In the genomic region with DNA sequence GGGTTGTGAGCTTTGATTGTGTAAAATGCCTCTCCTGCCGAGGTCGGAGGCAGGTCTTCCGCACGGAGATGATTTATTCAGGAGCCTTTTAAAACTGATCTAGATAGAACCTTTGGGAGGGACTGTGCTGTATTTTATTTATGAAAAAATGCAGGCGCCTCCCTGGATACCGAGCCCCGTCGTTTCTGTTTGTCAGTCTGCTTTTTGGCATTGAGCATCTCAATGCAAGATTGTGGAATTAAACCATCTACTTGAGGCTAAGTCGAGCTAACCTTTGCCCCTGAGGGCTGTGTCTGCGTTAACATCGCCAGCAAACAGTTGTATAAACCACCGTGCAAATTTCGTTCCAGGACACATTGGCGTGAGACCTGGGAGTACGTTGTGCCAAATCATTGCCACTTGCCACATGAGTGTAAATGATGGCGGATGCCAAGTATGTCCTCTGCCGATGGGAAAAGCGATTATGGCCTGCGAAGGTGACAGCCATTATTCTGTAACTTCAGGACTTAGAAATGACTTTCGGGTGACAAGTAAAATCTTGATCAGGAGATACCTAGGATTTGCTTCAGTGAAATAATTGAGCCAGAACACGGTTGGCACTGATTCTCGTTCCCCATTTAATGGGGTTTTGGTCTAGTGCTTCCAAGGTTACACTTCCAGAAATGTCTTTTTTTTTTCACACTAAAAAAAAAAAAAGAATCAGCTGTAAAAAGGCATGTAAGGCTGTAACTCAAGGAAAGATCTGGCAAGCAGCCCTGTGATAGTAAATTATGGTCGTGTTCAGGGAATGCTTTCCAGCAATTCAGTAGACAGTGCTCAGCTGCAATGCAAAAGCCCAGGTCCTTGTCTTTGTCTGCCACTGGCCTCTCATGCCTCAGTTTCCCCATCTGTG, we compare ENCODE assay signal across 8 cellular contexts. TPM values are rescaled to one million over a fixed set of nuclear protein-coding genes. Genes with fewer than 3 reads are reported as not detected.
DNase-seq lines count a peak whose midpoint lies in the region; ATAC-seq and TF ChIP-seq lines count a peak whose summit lies in the region.

No MANE protein-coding gene starts in this region.

- no peak for TF ChIP-seq RAD21 in Ishikawa (IDR thresholded peaks at IDR 0.05; ENCODE audit: low read depth)

- peaks cover 43% of the 10 kb centered on the region for H3K4me1 ChIP-seq in A673 (ENCODE audit: insufficient read depth, low read length, poor library complexity, severe bottlenecking)
- H3K4me1 ChIP-seq in mucosa of rectum (ENCODE audit: control insufficient read depth in 2 of 2, insufficient read depth in 2 of 2, low read length in 2 of 2): peaks cover 10 to 22% of the 10 kb centered on the region in 2 donors

- H3K27ac ChIP-seq in A673 (ENCODE audit: low read depth, low read length, poor library complexity, severe bottlenecking) (peak overlapping the region; percentile 77), mucosa of rectum (ENCODE audit: low read depth in 2 of 2, low read length in 2 of 2) (peak overlapping the region; percentile 31 to 46)

- H3K9me3 ChIP-seq in A673 (ENCODE audit: low read depth, low read length, poor library complexity, severe bottlenecking) (no peaks in the 10 kb centered on the region), mucosa of rectum (ENCODE audit: control insufficient read depth in 2 of 2, low read length in 2 of 2) (no peaks in the 10 kb centered on the region)

- CTCF ChIA-PET in A673 (lab: Charles Lee) (no interaction called here), GM10248 (lab: Yijun Ruan, JAX) (interaction anchor here (0.9 kb wide), 1 partner anchor 77 kb away, joined by 3 read pairs; no protein-coding TSS in a partner anchor)

- peak overlapping the region; percentile 18 to 39 for H3K9ac ChIP-seq in mucosa of rectum (ENCODE audit: low read depth in 1 of 2, low read length in 2 of 2)

- H3K9me3 Mint-ChIP-seq in central memory CD8-positive, alpha-beta T cell: no peaks in the 10 kb centered on the region

- peak overlapping the region; percentile 92 for H3K4me3 Mint-ChIP-seq in central memory CD8-positive, alpha-beta T cell

- TF ChIP-seq CTCF in A673 (conservative IDR thresholded peaks at IDR 0.05; ENCODE audit: low read depth, low read length): no peak
- TF ChIP-seq CTCF in GM10248 (IDR thresholded peaks at IDR 0.05; ENCODE audit: control extremely low read depth, extremely low read depth, low read depth, missing control alignments): no peak

- no peak for ATAC-seq in central memory CD8-positive, alpha-beta T cell (replicated peaks; ENCODE audit: extremely low read depth, poor library complexity, severe bottlenecking)

- H3K27me3 ChIP-seq in A673 (replicated peaks; ENCODE audit: insufficient read depth, low read depth, low read length, poor library complexity) (no peaks in the 10 kb centered on the region), mucosa of rectum (ENCODE audit: control insufficient read depth in 2 of 2, insufficient read depth in 2 of 2, low read length in 2 of 2) (no peaks in the 10 kb centered on the region)

- no peak for TF ChIP-seq EP300 in Ishikawa (IDR thresholded peaks at IDR 0.05; ENCODE audit: borderline replicate concordance)

- peaks cover 18% of the 10 kb centered on the region for H3K36me3 Mint-ChIP-seq in central memory CD8-positive, alpha-beta T cell (ENCODE audit: insufficient read depth)

- peaks cover 9% of the 10 kb centered on the region for H3K4me1 Mint-ChIP-seq in central memory CD8-positive, alpha-beta T cell

- peak; percentile 30 for DNase-seq in A673 (ENCODE audit: low spot score)
- DNase-seq in central memory CD8-positive, alpha-beta T cell (ENCODE audit: low spot score in 2 of 2): no peak
- no peak for DNase-seq in GM10248 (ENCODE audit: extremely low spot score)
- DNase-seq in RKO (ENCODE audit: low spot score): no peak
- DNase-seq in T1000 (lab: John Stamatoyannopoulos, UW): no peak
- DNase-seq in activated CD4-positive, alpha-beta T cell treated with anti-CD3 and anti-CD28 coated beads for 4 hours: no peak

- POLR2A ChIA-PET in A673 (lab: Charles Lee; ENCODE audit: low non-redundant PET) (no interaction called here), GM10248 (lab: Yijun Ruan, JAX) (interaction anchor here (0.6 to 0.7 kb wide), 2 partner anchors 47 to 225 kb away, joined by 7 to 8 read pairs; no protein-coding TSS in a partner anchor)

- H3K36me3 ChIP-seq in A673 (ENCODE audit: insufficient read depth, low read length, poor library complexity, severe bottlenecking): peaks cover 18% of the 10 kb centered on the region
- H3K36me3 ChIP-seq in mucosa of rectum (ENCODE audit: control insufficient read depth in 2 of 2, insufficient read depth in 2 of 2, low read length in 2 of 2): peaks cover 23 to 24% of the 10 kb centered on the region in 2 donors

- H3K4me3 ChIP-seq in A673 (ENCODE audit: low read depth, low read length, poor library complexity, severe bottlenecking) (peak overlapping the region; percentile 80), mucosa of rectum (ENCODE audit: low read length in 2 of 2) (peak overlapping the region; percentile 76 to 92)

- intact Hi-C loops in A673 (cut with micrococcal nuclease; ENCODE audit: unreplicated experiment): loop anchor here (2.0 kb wide), 1 partner anchor 27 kb away; the partner anchor contains the start of gene NDUFS7

- H3K27ac Mint-ChIP-seq in central memory CD8-positive, alpha-beta T cell (ENCODE audit: low read depth): peak overlapping the region; percentile 79

- H3K27me3 Mint-ChIP-seq in central memory CD8-positive, alpha-beta T cell: no peaks in the 10 kb centered on the region

- no TSS peak for BruUV-seq in A673 (replicated peaks; lab: Mats Ljungman, UMichigan)

TF ChIP-seq in Ishikawa, 13 proteins besides CTCF, POLR2A, EP300 and RAD21:
- TF ChIP-seq YY1 (IDR thresholded peaks at IDR 0.05; ENCODE audit: low read depth) (peak; percentile 41; the same call in 1 of the 2 replicates), NFIC (IDR thresholded peaks at IDR 0.05) (peak; percentile 80), TEAD4 (IDR thresholded peaks at IDR 0.05) (peak; percentile 55; the same call in 1 of the 2 replicates), ZBTB7A (IDR thresholded peaks at IDR 0.05; ENCODE audit: low read depth) (no peak)
TF ChIP-seq in Ishikawa: peak in this region for 3.

RNA-seq across cellular contexts. Expression of gene NDUFS7, which starts 27.5 kb away (rescaled TPM):
- 101 and 111 TPM in 2 replicates for total RNA-seq in A673 (2021)

RNA-seq across cellular contexts. Expression of gene GAMT, which starts 45.1 kb away (rescaled TPM):
- total RNA-seq in A673 (2021): 18.8 and 28.5 TPM in 2 replicates

RNA-seq across cellular contexts. Expression of gene DAZAP1, which starts 51.2 kb away (rescaled TPM):
- 222 and 229 TPM in 2 replicates for total RNA-seq in A673 (2021)
